ENCODE assay signal across 8 cellular contexts in the genomic region with DNA sequence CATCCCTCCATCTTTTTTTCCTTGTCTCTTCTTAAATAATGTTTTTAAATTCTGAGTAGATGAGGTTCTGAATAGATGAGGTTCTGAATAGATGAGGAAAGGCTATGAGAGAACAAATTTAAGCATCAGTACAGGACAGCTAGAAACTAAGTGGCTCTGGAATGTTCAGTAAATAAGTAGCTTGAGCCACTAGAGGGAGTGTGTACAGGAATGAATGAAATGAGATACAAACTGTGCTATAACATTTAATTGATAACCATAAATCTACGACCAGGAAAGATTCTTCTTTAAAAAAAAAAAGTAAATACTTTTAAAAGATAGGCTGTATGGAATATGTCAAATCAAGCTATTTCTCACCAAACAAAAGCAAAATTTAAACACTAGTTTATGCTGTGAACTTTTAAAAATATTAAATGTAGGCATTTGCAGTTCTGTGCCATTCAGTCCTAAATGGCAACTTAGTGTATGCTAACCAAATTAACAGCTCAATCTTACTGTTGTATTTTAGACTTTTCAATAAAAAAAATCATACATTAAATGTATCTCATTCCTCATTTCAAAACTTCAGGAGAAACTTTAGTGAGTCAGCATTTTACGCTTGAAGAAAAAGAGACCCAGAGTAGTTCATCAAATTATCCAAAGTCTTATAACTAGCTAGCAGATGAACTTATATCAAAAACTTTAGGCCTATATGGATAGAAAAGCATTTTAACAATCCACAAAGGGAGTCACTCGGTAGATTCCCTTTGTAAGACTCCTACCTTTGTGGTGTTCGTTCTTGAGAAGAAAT.
A peak's percentile ranks its signal among the peaks of the same experiment; 100 is the strongest.
DNase-seq lines count a peak whose midpoint lies in the region; ATAC-seq and TF ChIP-seq lines count a peak whose summit lies in the region.

No MANE protein-coding gene starts in this region.

- H3K4me3 Mint-ChIP-seq in progenitor cell of endocrine pancreas (ENCODE audit: low read depth): no peak overlapping the region

- ATAC-seq in RWPE2 (ENCODE audit: low read depth): peak; percentile 86
- no peak for ATAC-seq in GM21526 (IDR thresholded peaks at IDR 0.05; ENCODE audit: low FRiP score, unreplicated experiment)

- no peak overlapping the region for H3K27ac Mint-ChIP-seq in progenitor cell of endocrine pancreas

- no peaks in the 10 kb centered on the region for H3K4me1 ChIP-seq in RWPE2 (ENCODE audit: insufficient read depth, poor library complexity, severe bottlenecking)

- no peaks in the 10 kb centered on the region for H3K36me3 Mint-ChIP-seq in progenitor cell of endocrine pancreas (ENCODE audit: insufficient read depth)

- TF ChIP-seq CTCF in HFF-Myc (IDR thresholded peaks at IDR 0.05; ENCODE audit: low read depth, low read length, missing control alignments) (peak; percentile 56), RWPE2 (IDR thresholded peaks at IDR 0.05; ENCODE audit: poor library complexity, severe bottlenecking) (peak; percentile 90), fibroblast of pulmonary artery (IDR thresholded peaks at IDR 0.05; ENCODE audit: low read length, missing control alignments) (peak; percentile 75), progenitor cell of endocrine pancreas (IDR thresholded peaks at IDR 0.05; ENCODE audit: unreplicated experiment) (peak; percentile 68)

- H3K9me3 Mint-ChIP-seq in progenitor cell of endocrine pancreas (ENCODE audit: low read depth): no peaks in the 10 kb centered on the region

- H3K27me3 Mint-ChIP-seq in progenitor cell of endocrine pancreas: no peaks in the 10 kb centered on the region

- H3K27me3 ChIP-seq in RWPE2 (ENCODE audit: insufficient read depth, poor library complexity, severe bottlenecking): no peaks in the 10 kb centered on the region

- H3K27ac ChIP-seq in RWPE2 (ENCODE audit: poor library complexity, severe bottlenecking): no peak overlapping the region

- H3K9me3 ChIP-seq in RWPE2 (ENCODE audit: severe bottlenecking): no peaks in the 10 kb centered on the region

- no peaks in the 10 kb centered on the region for H3K4me1 Mint-ChIP-seq in progenitor cell of endocrine pancreas (ENCODE audit: low read depth)

- H3K36me3 ChIP-seq in RWPE2 (ENCODE audit: low read depth): no peaks in the 10 kb centered on the region

- peak; percentile 45 for DNase-seq in Ammon's horn (ENCODE audit: low spot score)
- no peak for DNase-seq in HFF-Myc (ENCODE audit: extremely low read depth, low read depth)
- DNase-seq in RWPE2 (ENCODE audit: low spot score): no peak
- DNase-seq in fibroblast of pulmonary artery (ENCODE audit: low read depth): peak; percentile 78
- DNase-seq in progenitor cell of endocrine pancreas (ENCODE audit: low spot score, unreplicated experiment): no peak
- DNase-seq in activated CD8-positive, alpha-beta memory T cell treated with anti-CD3 and anti-CD28 coated beads, Interleukin-2, amount 50 U/mL, for 4 hours: no peak
- no peak for DNase-seq in cerebellar nuclear complex (lab: John Stamatoyannopoulos, UW)

- no peak overlapping the region for H3K4me3 ChIP-seq in HFF-Myc (replicated peaks; ENCODE audit: low read depth, low read length)
- no peak overlapping the region for H3K4me3 ChIP-seq in RWPE2 (ENCODE audit: severe bottlenecking)
- H3K4me3 ChIP-seq in fibroblast of pulmonary artery (replicated peaks; ENCODE audit: low read depth, low read length): no peak overlapping the region

Comparison
In these comparisons a context has a peak if more than half of its experiments do, and no peak if none do; other contexts are left out.
1. DNase-seq: peak in Ammon's horn (single experiment) and fibroblast of pulmonary artery (single experiment); none in HFF-Myc (single experiment), RWPE2 (single experiment), progenitor cell of endocrine pancreas (single experiment), activated CD8-positive, alpha-beta memory T cell treated with anti-CD3 and anti-CD28 coated beads, Interleukin-2, amount 50 U/mL, for 4 hours (single experiment) and cerebellar nuclear complex (0 of 2).
2. Peak in every context shown above with its lines, with median percentiles within 50 percentile points of each other: CTCF ChIP-seq.